27 cellular contexts compared by ENCODE assay signal in the genomic region with DNA sequence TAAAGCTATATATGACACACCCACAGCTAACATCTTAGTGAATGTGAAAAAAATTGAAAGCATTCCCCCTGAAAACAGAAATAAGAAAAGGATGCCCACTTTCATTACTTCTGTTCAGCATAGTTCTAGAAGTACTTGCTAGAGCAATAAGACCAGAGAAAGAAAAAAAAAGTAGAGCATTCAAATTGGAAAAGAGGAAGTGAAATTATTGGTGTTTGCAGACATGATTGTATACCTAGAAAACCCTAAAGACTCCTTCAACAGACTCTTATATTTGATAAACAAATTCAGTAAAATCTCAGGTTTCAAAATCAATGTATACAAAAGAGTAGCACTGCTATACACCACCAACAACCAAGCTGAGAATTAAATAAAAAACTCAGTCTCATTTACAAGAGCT.
"Had no signal": no experiment of that assay in that cellular context is flagged by ENCODE, and none has a peak within 500 bp of the region (broad histone marks: within the 10 kb centered on the region; RNA-seq: fewer than 3 reads in every experiment).

No MANE protein-coding gene starts in this region.

- H3K36me3 Mint-ChIP-seq: activated naive CD8-positive, alpha-beta T cell treated with anti-CD3 and anti-CD28 coated beads for 36 hours had no signal

- H3K36me3 ChIP-seq: adrenal gland, esophagus squamous epithelium, heart right ventricle, ovary, right lobe of liver, thoracic aorta, WERI-Rb-1 had no signal

- ATAC-seq: activated CD4-positive, CD25-positive, alpha-beta regulatory T cell treated with anti-CD3 and anti-CD28 coated beads, Interleukin-2, amount 50 U/mL, for 24 hours; body of pancreas; heart right ventricle; naive thymus-derived CD4-positive, alpha-beta T cell; right lobe of liver had no signal

- H3K9me3 ChIP-seq: adrenal gland, body of pancreas, ovary, right lobe of liver, thoracic aorta, uterus had no signal

- H3K4me3 ChIP-seq: adrenal gland, body of pancreas, esophagus squamous epithelium, heart right ventricle, ovary, right lobe of liver, thoracic aorta, uterus had no signal

- H3K4me1 Mint-ChIP-seq: activated naive CD8-positive, alpha-beta T cell treated with anti-CD3 and anti-CD28 coated beads for 36 hours; naive thymus-derived CD4-positive, alpha-beta T cell had no signal

- H3K4me1 ChIP-seq: adrenal gland, body of pancreas, esophagus squamous epithelium, heart right ventricle, right lobe of liver, uterus had no signal

- H3K27me3 ChIP-seq: adrenal gland, body of pancreas, esophagus squamous epithelium, heart right ventricle, ovary, right lobe of liver, uterus had no signal

- DNase-seq: activated CD4-positive, alpha-beta T cell treated with anti-CD3 and anti-CD28 coated beads for 48 hours; activated CD4-positive, alpha-beta T cell treated with anti-CD3 and anti-CD28 coated beads, Interleukin-2, amount 50 U/mL, for 48 hours; activated CD8-positive, alpha-beta memory T cell treated with anti-CD3 and anti-CD28 coated beads for 24 hours; activated effector memory CD4-positive, alpha-beta T cell treated with Interleukin-2 at 50 U/mL for 16 hours; activated naive CD4-positive, alpha-beta T cell treated with anti-CD3 and anti-CD28 coated beads for 36 hours; activated naive CD8-positive, alpha-beta T cell treated with anti-CD3 and anti-CD28 coated beads for 36 hours; adrenal gland; aorta; body of pancreas; dermis blood vessel endothelial cell; effector CD4-positive, alpha-beta T cell; esophagus squamous epithelium; foreskin melanocyte; heart right ventricle; midbrain; naive thymus-derived CD4-positive, alpha-beta T cell; ovary; right lobe of liver; stimulated activated CD4-positive, alpha-beta T cell treated with anti-CD3 and anti-CD28 coated beads, Interleukin-2, amount 100 ng/mL, for 48 hours; trophoblast cell; uterus; WERI-Rb-1 had no signal

- H3K27ac Mint-ChIP-seq: activated naive CD4-positive, alpha-beta T cell treated with anti-CD3 and anti-CD28 coated beads for 36 hours; activated naive CD8-positive, alpha-beta T cell treated with anti-CD3 and anti-CD28 coated beads for 36 hours; naive thymus-derived CD4-positive, alpha-beta T cell; progenitor cell of endocrine pancreas; stimulated activated naive CD8-positive, alpha-beta T cell treated with anti-CD3 and anti-CD28 coated beads, Interleukin-15, Interleukin-2, amounts not matched to agents 100 ng/mL and 50 ng/mL, for 24 hours had no signal

- H3K27ac ChIP-seq: adrenal gland, body of pancreas, epithelial cell of prostate, esophagus squamous epithelium, heart right ventricle, ovary, right lobe of liver, thoracic aorta, uterus, WERI-Rb-1 had no signal

- H3K4me3 Mint-ChIP-seq: activated naive CD4-positive, alpha-beta T cell treated with anti-CD3 and anti-CD28 coated beads for 36 hours; activated naive CD8-positive, alpha-beta T cell treated with anti-CD3 and anti-CD28 coated beads for 36 hours; naive thymus-derived CD4-positive, alpha-beta T cell; stimulated activated naive CD8-positive, alpha-beta T cell treated with anti-CD3 and anti-CD28 coated beads, Interleukin-15, Interleukin-2, amounts not matched to agents 100 ng/mL and 50 ng/mL, for 24 hours had no signal
